ENCODE assay signal across 26 cellular contexts in genomic region chr9:120697448-120697847, GRCh38.
"Had no signal": no experiment of that assay in that cellular context is flagged by ENCODE, and none has a peak within 500 bp of the region (broad histone marks: within the 10 kb centered on the region; RNA-seq: fewer than 3 reads in every experiment).

No MANE protein-coding gene starts in this region.

- H3K27ac Mint-ChIP-seq: activated naive CD8-positive, alpha-beta T cell treated with anti-CD3 and anti-CD28 coated beads for 36 hours; immature natural killer cell; mesothelial cell of epicardium; natural killer cell treated with Interleukin-12 subunit alpha and Interleukin-12 subunit beta and Interleukin-15 and Interleukin-18, amount 100 ng/mL, for 72 hours; T-helper 2 cell treated with Interferon-gamma antibody and Interleukin-4, amounts not matched to agents 5 μg/mL and 100 μg/mL, for 36 hours had no signal

- ATAC-seq: activated T-cell treated with anti-CD3 and anti-CD28 coated beads, Interleukin-2, amount 50 U/mL, for 4 hours; esophagus mucosa; left lung; natural killer cell treated with Interleukin-12 subunit alpha and Interleukin-12 subunit beta and Interleukin-15 and Interleukin-18, amount 100 ng/mL, for 72 hours; pancreas; right cardiac atrium had no signal

- H3K36me3 ChIP-seq: pancreas, transverse colon, WERI-Rb-1 had no signal

- H3K4me3 ChIP-seq: hepatocyte, left lung, pancreas, transverse colon had no signal

- H3K4me3 Mint-ChIP-seq: activated naive CD8-positive, alpha-beta T cell treated with anti-CD3 and anti-CD28 coated beads for 36 hours; activated T-cell treated with anti-CD3 and anti-CD28 coated beads, Interleukin-2, amount 50 U/mL, for 4 hours; immature natural killer cell; mesothelial cell of epicardium; natural killer cell treated with Interleukin-12 subunit alpha and Interleukin-12 subunit beta and Interleukin-15 and Interleukin-18, amount 100 ng/mL, for 72 hours; T-helper 2 cell treated with Interferon-gamma antibody and Interleukin-4, amounts not matched to agents 5 μg/mL and 100 μg/mL, for 36 hours had no signal

- H3K9me3 Mint-ChIP-seq: activated naive CD8-positive, alpha-beta T cell treated with anti-CD3 and anti-CD28 coated beads for 36 hours; activated T-cell treated with anti-CD3 and anti-CD28 coated beads, Interleukin-2, amount 50 U/mL, for 4 hours; immature natural killer cell; mesothelial cell of epicardium; natural killer cell treated with Interleukin-12 subunit alpha and Interleukin-12 subunit beta and Interleukin-15 and Interleukin-18, amount 100 ng/mL, for 72 hours; T-helper 2 cell treated with Interferon-gamma antibody and Interleukin-4, amounts not matched to agents 5 μg/mL and 100 μg/mL, for 36 hours had no signal

- H3K9me3 ChIP-seq: left lung, pancreas, transverse colon had no signal

- H3K27me3 Mint-ChIP-seq: activated naive CD8-positive, alpha-beta T cell treated with anti-CD3 and anti-CD28 coated beads for 36 hours; natural killer cell treated with Interleukin-12 subunit alpha and Interleukin-12 subunit beta and Interleukin-15 and Interleukin-18, amount 100 ng/mL, for 72 hours had no signal

- H3K27ac ChIP-seq: hepatocyte, pancreas, transverse colon, WERI-Rb-1 had no signal

- DNase-seq: activated CD4-positive, alpha-beta T cell treated with anti-CD3 and anti-CD28 coated beads, Interleukin-2, amount 50 U/mL, for 1 hour; activated CD4-positive, CD25-positive, alpha-beta regulatory T cell treated with anti-CD3 and anti-CD28 coated beads, Interleukin-2, amount 50 U/mL, for 72 hours; activated CD8-positive, alpha-beta memory T cell treated with anti-CD3 and anti-CD28 coated beads, Interleukin-2, amount 50 U/mL, for 48 hours; activated naive CD4-positive, alpha-beta T cell treated with Interleukin-2 at 50 U/mL for 16 hours; activated naive CD8-positive, alpha-beta T cell treated with anti-CD3 and anti-CD28 coated beads for 36 hours; activated T-cell treated with anti-CD3 and anti-CD28 coated beads, Interleukin-2, amount 50 U/mL, for 4 hours; cerebellar nuclear complex; cortex of kidney; effector CD8-positive, alpha-beta T cell; foreskin melanocyte; glutamatergic neuron; immature natural killer cell; left lung; pancreas; right cardiac atrium; stimulated activated CD4-positive, alpha-beta T cell treated with anti-CD3 and anti-CD28 coated beads, Interleukin-4, amount 100 ng/mL, for 24 hours; stimulated activated naive CD4-positive, alpha-beta T cell treated with Interleukin-2 at 50 U/mL for 16 hours; transverse colon; WERI-Rb-1 had no signal

- H3K36me3 Mint-ChIP-seq: immature natural killer cell; mesothelial cell of epicardium; natural killer cell treated with Interleukin-12 subunit alpha and Interleukin-12 subunit beta and Interleukin-15 and Interleukin-18, amount 100 ng/mL, for 72 hours had no signal

- H3K27me3 ChIP-seq: hepatocyte, left lung, pancreas, transverse colon had no signal

- FAIRE-seq: bronchial epithelial cell, pancreas, urothelium cell line had no signal

- H3K4me2 ChIP-seq: hepatocyte had no signal
